ENCODE assay signal across 8 cellular contexts in the genomic region with DNA sequence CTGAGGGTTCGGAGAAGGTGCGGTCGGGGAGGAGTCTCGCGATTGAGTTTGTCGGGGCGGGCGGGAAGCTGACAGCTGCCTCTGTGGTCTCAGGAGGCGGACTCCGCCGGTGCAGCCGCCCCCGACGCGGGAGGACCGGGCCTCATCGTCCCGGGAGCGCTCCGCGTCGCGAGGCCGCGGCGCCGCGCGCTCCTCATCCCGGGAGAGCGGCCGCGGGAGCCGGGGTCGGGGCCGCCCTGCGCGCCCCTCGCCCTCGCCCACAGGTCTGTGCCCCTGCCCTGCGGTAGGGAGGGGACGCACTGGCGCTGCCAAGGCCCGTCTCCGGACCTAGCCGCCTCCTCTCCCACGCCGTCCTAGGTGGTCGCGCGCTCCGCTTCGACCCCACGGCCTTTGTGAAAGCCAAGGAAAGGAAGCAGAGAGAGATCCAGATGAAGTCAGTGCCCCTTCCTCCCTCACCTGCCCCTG. TPM values are rescaled to one million over a fixed set of nuclear protein-coding genes. Genes with fewer than 3 reads are reported as not detected.
A peak's percentile ranks its signal among the peaks of the same experiment; 100 is the strongest.
DNase-seq lines count a peak whose midpoint lies in the region; ATAC-seq and TF ChIP-seq lines count a peak whose summit lies in the region.

No MANE protein-coding gene starts in this region.

- no peak overlapping the region for H3K9ac ChIP-seq in mesendoderm (ENCODE audit: low read length)

- peak overlapping the region; percentile 73 for H3K56ac ChIP-seq in mesendoderm (ENCODE audit: low read length)

- no peak overlapping the region for H3K23ac ChIP-seq in mesendoderm (ENCODE audit: low read length)

- H3K27ac ChIP-seq in mesendoderm (ENCODE audit: low read depth, low read length) = no peak overlapping the region
- H3K27ac ChIP-seq in thymus (ENCODE audit: low read depth) = no peak overlapping the region

- ATAC-seq in T-helper 17 cell (peak; percentile 61), GM21381 (IDR thresholded peaks at IDR 0.05; ENCODE audit: unreplicated experiment) (no peak)

- peaks cover 6% of the 10 kb centered on the region for H3K4me1 ChIP-seq in mesendoderm (ENCODE audit: control insufficient read depth, low read depth, low read length)
- H3K4me1 ChIP-seq in thymus (ENCODE audit: control insufficient read depth, insufficient read depth, low read length) = peaks cover 8% of the 10 kb centered on the region

- H3K79me2 ChIP-seq in mesendoderm (ENCODE audit: control insufficient read depth, insufficient read depth, low read length) = no peaks in the 10 kb centered on the region

- H3K27ac Mint-ChIP-seq in T-helper 17 cell = peak overlapping the region; percentile 32

- H3K36me3 Mint-ChIP-seq in T-helper 17 cell (ENCODE audit: low read depth) = no peaks in the 10 kb centered on the region

- H4K5ac ChIP-seq in mesendoderm (ENCODE audit: low read length) = no peak overlapping the region

- DNase-seq in GM19238 (ENCODE audit: insufficient read length, low spot score) = peak; percentile 34
- peak in 2 of 3 donors; percentile 38 to 41 for DNase-seq in T-helper 17 cell
- no peak for DNase-seq in choroid plexus epithelial cell (ENCODE audit: low read depth)
- no peak for DNase-seq in mesendoderm
- no peak for DNase-seq in NCI-H1417 treated with DMSO at 0.1 percent for 48 hours (lab: John Stamatoyannopoulos, UW)
- DNase-seq in retina = no peak

- H2BK15ac ChIP-seq in mesendoderm (replicated peaks; ENCODE audit: low read depth) = no peak overlapping the region

- H3K9me3 ChIP-seq in T-helper 17 cell (ENCODE audit: control insufficient read depth, low read length, poor library complexity, severe bottlenecking) (no peaks in the 10 kb centered on the region), thymus (ENCODE audit: control insufficient read depth) (peaks cover 2% of the 10 kb centered on the region)

- H3K36me3 ChIP-seq in mesendoderm (ENCODE audit: control insufficient read depth, insufficient read depth, low read length) (no peaks in the 10 kb centered on the region), thymus (ENCODE audit: control insufficient read depth, insufficient read depth) (no peaks in the 10 kb centered on the region)

- no peak overlapping the region for H2BK120ac ChIP-seq in mesendoderm (ENCODE audit: low read depth, low read length)

- no peaks in the 10 kb centered on the region for H3K27me3 Mint-ChIP-seq in T-helper 17 cell

- H2BK5ac ChIP-seq in mesendoderm (ENCODE audit: low read length) = no peak overlapping the region

- H3K4me3 ChIP-seq in choroid plexus epithelial cell (ENCODE audit: low read depth, low read length) (peak overlapping the region; percentile 51), mesendoderm (ENCODE audit: low read length) (no peak overlapping the region), thymus (ENCODE audit: low read length) (peak overlapping the region; percentile 61)

- H3K4me3 Mint-ChIP-seq in T-helper 17 cell = peak overlapping the region; percentile 94

- no CpG with 5 or more reads among the region's 54 CpGs for WGBS in mesendoderm (ENCODE audit: extremely low coverage, insufficient coverage, low lambda C conversion rate)
- WGBS in thymus = 2% methylated on average over 54 of the region's 54 CpGs

- H4K8ac ChIP-seq in mesendoderm (ENCODE audit: low read depth, low read length) = no peak overlapping the region

- H3K4me1 Mint-ChIP-seq in T-helper 17 cell = peaks cover 16% of the 10 kb centered on the region

- H3K27me3 ChIP-seq in mesendoderm (ENCODE audit: insufficient read depth, low read length, poor library complexity) = peaks cover 7% of the 10 kb centered on the region
- H3K27me3 ChIP-seq in thymus (ENCODE audit: control insufficient read depth, insufficient read depth) = peaks cover 30% of the 10 kb centered on the region

- H3K79me1 ChIP-seq in mesendoderm (ENCODE audit: low read length) = no peaks in the 10 kb centered on the region

- H3K18ac ChIP-seq in mesendoderm (ENCODE audit: low read length) = no peak overlapping the region

- no peak for TF ChIP-seq CTCF in choroid plexus epithelial cell (conservative IDR thresholded peaks at IDR 0.05; ENCODE audit: low read depth, low read length)

- peak overlapping the region; percentile 77 for H3K4me2 ChIP-seq in mesendoderm (ENCODE audit: low read length)

- H3K4ac ChIP-seq in mesendoderm (ENCODE audit: low read depth, low read length) = no peak overlapping the region

- H2AK5ac ChIP-seq in mesendoderm (ENCODE audit: low read length) = no peak overlapping the region

RNA-seq across cellular contexts. Expression of gene PGLYRP1, which starts 6.9 kb away (rescaled TPM):
- not detected for total RNA-seq in T-helper 17 cell
- 0.06 TPM for polyA plus RNA-seq in mesendoderm (2013, experiment 1 of 2)
- not detected for polyA plus RNA-seq in mesendoderm (2013, experiment 2 of 2)
- polyA plus RNA-seq in thymus = 0.37 TPM

RNA-seq across cellular contexts. Expression of gene CCDC61, which starts 20.7 kb away (rescaled TPM):
- 10 to 100 TPM; 13.5 to 15.6 TPM for total RNA-seq in T-helper 17 cell
- polyA plus RNA-seq in mesendoderm (2013, experiment 1 of 2) = 4.3 TPM
- polyA plus RNA-seq in mesendoderm (2013, experiment 2 of 2) = 4.6 TPM
- polyA plus RNA-seq in thymus = 23.0 TPM

RNA-seq across cellular contexts. Expression of gene IGFL4, which starts 24.8 kb away (rescaled TPM):
- total RNA-seq in T-helper 17 cell = not detected
- 0.06 TPM for polyA plus RNA-seq in mesendoderm (2013, experiment 1 of 2)
- polyA plus RNA-seq in mesendoderm (2013, experiment 2 of 2) = 0.04 TPM
- 0.16 TPM for polyA plus RNA-seq in thymus

RNA-seq across cellular contexts. Expression of gene NOVA2, which starts 42.3 kb away (rescaled TPM):
- not detected for total RNA-seq in T-helper 17 cell
- 0.93 TPM for polyA plus RNA-seq in mesendoderm (2013, experiment 1 of 2)
- polyA plus RNA-seq in mesendoderm (2013, experiment 2 of 2) = 0.98 TPM
- 1.0 TPM for polyA plus RNA-seq in thymus

Comparison
In these comparisons a context has a peak if more than half of its experiments do, and no peak if none do; other contexts are left out.
1. DNase-seq: peak in GM19238 (single experiment) and T-helper 17 cell (2 of 3); none in choroid plexus epithelial cell (single experiment), mesendoderm (single experiment), NCI-H1417 treated with DMSO at 0.1 percent for 48 hours (single experiment) and retina (single experiment).